In genomic region chr11:71269603-71270511, GRCh38 we compare ENCODE assay signal across 1 cellular context.
TF ChIP-seq lines count a peak whose summit lies in the region.

No MANE protein-coding gene starts in this region.

TF ChIP-seq in HepG2, 621 proteins besides CTCF, POLR2A, EP300 and RAD21 (continued from another document):
- TF ChIP-seq ZNF687 (CRISPR knock-in tag; IDR thresholded peaks at IDR 0.05) = peak; percentile 69
- TF ChIP-seq ZNF775 (CRISPR knock-in tag; IDR thresholded peaks at IDR 0.05; ENCODE audit: borderline replicate concordance) = no peak
- no peak for TF ChIP-seq MTF1 (CRISPR knock-in tag; IDR thresholded peaks at IDR 0.05)
- TF ChIP-seq RXRB (CRISPR knock-in tag; IDR thresholded peaks at IDR 0.05; ENCODE audit: borderline replicate concordance) = peak; percentile 24; the same call in 1 of the 2 replicates
- 0 out of 2 replicates have a peak, but pooled peaks have one; percentile 44 for TF ChIP-seq MAX (IDR thresholded peaks at IDR 0.05)
- peak; percentile 10; the same call in 1 of the 2 replicates for TF ChIP-seq GATAD2A (CRISPR knock-in tag; IDR thresholded peaks at IDR 0.05)
- no peak for TF ChIP-seq HOXA3 (CRISPR knock-in tag; IDR thresholded peaks at IDR 0.05)
- TF ChIP-seq SOX13 (IDR thresholded peaks at IDR 0.05) = 0 out of 2 replicates have a peak, but pooled peaks have one; percentile 47
- TF ChIP-seq SOX13 (CRISPR knock-in tag; conservative IDR thresholded peaks at IDR 0.05 in 1 of 2, IDR thresholded peaks at IDR 0.05 in 1 of 2) = peak in 1 of 2 experiments; percentile 69; a peak in 2 of 4 replicates
- no peak for TF ChIP-seq AHDC1 (CRISPR knock-in tag; IDR thresholded peaks at IDR 0.05; ENCODE audit: borderline replicate concordance)
- TF ChIP-seq ZMAT3 (CRISPR knock-in tag; conservative IDR thresholded peaks at IDR 0.05) = no peak
